Comparison of ENCODE assay signal across 24 cellular contexts in genomic region chr2:231292472-231293134, GRCh38.
"Had no signal": no experiment of that assay in that cellular context is flagged by ENCODE, and none has a peak within 500 bp of the region (broad histone marks: within the 10 kb centered on the region; RNA-seq: fewer than 3 reads in every experiment).

No MANE protein-coding gene starts in this region.

- H3K9me3 ChIP-seq: gastrocnemius medialis, heart left ventricle, lower lobe of right lung, psoas muscle, sigmoid colon, stomach, thyroid gland had no signal

- DNase-seq: central memory CD4-positive, alpha-beta T cell; cortex of kidney; effector memory CD8-positive, alpha-beta T cell; foreskin fibroblast; gastrocnemius medialis; heart left ventricle; hippocampal formation; islet precursor cell; kidney glomerular epithelial cell; left ventricle myocardium superior; lower lobe of right lung; naive B cell; psoas muscle; right cardiac atrium; sigmoid colon; stimulated activated CD4-positive, alpha-beta T cell treated with anti-CD3 and anti-CD28 coated beads, Interleukin-2, amount 100 ng/mL, for 24 hours; stimulated activated CD4-positive, alpha-beta T cell treated with anti-CD3 and anti-CD28 coated beads, Interleukin-4, amount 100 ng/mL, for 24 hours; stimulated activated naive CD4-positive, alpha-beta T cell treated with Interleukin-2 at 50 U/mL for 16 hours; stomach; thyroid gland had no signal

- H3K27me3 ChIP-seq: gastrocnemius medialis, heart left ventricle, sigmoid colon, stomach, thyroid gland had no signal

- H3K36me3 Mint-ChIP-seq: naive B cell; natural killer cell treated with Interleukin-12 subunit alpha and Interleukin-12 subunit beta and Interleukin-15 and Interleukin-18, amount 100 ng/mL, for 72 hours; stimulated activated effector memory CD8-positive, alpha-beta T cell treated with anti-CD3 and anti-CD28 coated beads, Interleukin-12 subunit alpha, Interleukin-12 subunit beta, amount 100 ng/mL, for 72 hours had no signal

- H3K27me3 Mint-ChIP-seq: effector memory CD8-positive, alpha-beta T cell; naive B cell; natural killer cell treated with Interleukin-12 subunit alpha and Interleukin-12 subunit beta and Interleukin-15 and Interleukin-18, amount 100 ng/mL, for 72 hours; type B pancreatic cell had no signal

- ATAC-seq: effector memory CD8-positive, alpha-beta T cell; gastrocnemius medialis; heart left ventricle; left ventricle myocardium superior; natural killer cell treated with Interleukin-12 subunit alpha and Interleukin-12 subunit beta and Interleukin-15 and Interleukin-18, amount 100 ng/mL, for 72 hours; psoas muscle; right cardiac atrium; stimulated activated effector memory CD8-positive, alpha-beta T cell treated with anti-CD3 and anti-CD28 coated beads, Interleukin-12 subunit alpha, Interleukin-12 subunit beta, amount 100 ng/mL, for 72 hours had no signal

- H3K9me3 Mint-ChIP-seq: effector memory CD8-positive, alpha-beta T cell; naive B cell; natural killer cell treated with Interleukin-12 subunit alpha and Interleukin-12 subunit beta and Interleukin-15 and Interleukin-18, amount 100 ng/mL, for 72 hours; neural crest cell; stimulated activated effector memory CD8-positive, alpha-beta T cell treated with anti-CD3 and anti-CD28 coated beads, Interleukin-12 subunit alpha, Interleukin-12 subunit beta, amount 100 ng/mL, for 72 hours; type B pancreatic cell had no signal

- H3K4me1 ChIP-seq: gastrocnemius medialis, psoas muscle, sigmoid colon, thyroid gland had no signal

- H3K27ac ChIP-seq: gastrocnemius medialis, heart left ventricle, lower lobe of right lung, psoas muscle, sigmoid colon, stomach, thyroid gland had no signal

- H3K27ac Mint-ChIP-seq: stimulated activated effector memory CD8-positive, alpha-beta T cell treated with anti-CD3 and anti-CD28 coated beads, Interleukin-12 subunit alpha, Interleukin-12 subunit beta, amount 100 ng/mL, for 72 hours; type B pancreatic cell had no signal

- H3K4me3 Mint-ChIP-seq: effector memory CD8-positive, alpha-beta T cell; naive B cell; natural killer cell treated with Interleukin-12 subunit alpha and Interleukin-12 subunit beta and Interleukin-15 and Interleukin-18, amount 100 ng/mL, for 72 hours; neural crest cell; stimulated activated effector memory CD8-positive, alpha-beta T cell treated with anti-CD3 and anti-CD28 coated beads, Interleukin-12 subunit alpha, Interleukin-12 subunit beta, amount 100 ng/mL, for 72 hours; type B pancreatic cell had no signal

- H3K36me3 ChIP-seq: gastrocnemius medialis had no signal

- H3K4me3 ChIP-seq: gastrocnemius medialis, heart left ventricle, lower lobe of right lung, psoas muscle, sigmoid colon, stomach, thyroid gland had no signal

- H3K4me1 Mint-ChIP-seq: stimulated activated effector memory CD8-positive, alpha-beta T cell treated with anti-CD3 and anti-CD28 coated beads, Interleukin-12 subunit alpha, Interleukin-12 subunit beta, amount 100 ng/mL, for 72 hours had no signal
